11 cellular contexts compared by ENCODE assay signal in genomic region chr2:95024960-95025405, GRCh38. TPM values are rescaled to one million over a fixed set of nuclear protein-coding genes. Genes with fewer than 3 reads are reported as not detected.
DNase-seq lines count a peak whose midpoint lies in the region; ATAC-seq, FAIRE-seq and TF ChIP-seq lines count a peak whose summit lies in the region.
"Had no signal": no experiment of that assay in that cellular context is flagged by ENCODE, and none has a peak within 500 bp of the region (broad histone marks: within the 10 kb centered on the region; RNA-seq: fewer than 3 reads in every experiment).

No MANE protein-coding gene starts in this region.

- no peak for ATAC-seq in GM21515 (IDR thresholded peaks at IDR 0.05; ENCODE audit: unreplicated experiment)

- H3K4me3 Mint-ChIP-seq in nephron progenitor cell, result peak overlapping the region; percentile 54

- H4K20me1 ChIP-seq in BLaER1 treated with 17β-estradiol and CSF1 and Interleukin-3, amounts not matched to agents 10 nM and 100 nM, result peaks cover 0 to 41% (median 13%) of the 10 kb centered on the region in 11 experiments; a peak in 11 of 22 replicates

- H3K4me1 ChIP-seq in BLaER1 treated with 17β-estradiol and CSF1 and Interleukin-3, amounts not matched to agents 10 nM and 100 nM, result peaks cover 6 to 14% (median 12%) of the 10 kb centered on the region in 10 experiments; a peak in 13 of 20 replicates
- H3K4me1 ChIP-seq in ectodermal cell (ENCODE audit: control insufficient read depth, insufficient read depth, low read length), result peaks cover 8% of the 10 kb centered on the region

- H3K9me3 ChIP-seq in BLaER1 treated with 17β-estradiol and CSF1 and Interleukin-3, amounts not matched to agents 10 nM and 100 nM (replicated peaks in 1 of 11), result no peaks in the 10 kb centered on the region
- no peaks in the 10 kb centered on the region for H3K9me3 ChIP-seq in ectodermal cell (ENCODE audit: control insufficient read depth, low read length)

- no peaks in the 10 kb centered on the region for H3K36me3 Mint-ChIP-seq in nephron progenitor cell (ENCODE audit: low read depth)

- peaks cover 3% of the 10 kb centered on the region for H3K9me3 Mint-ChIP-seq in nephron progenitor cell

- CTCF ChIA-PET in GM10248 (lab: Yijun Ruan, JAX), result interaction anchor here (1.6 to 6.7 kb wide), 6 partner anchors 18 to 258 kb away, joined by 4 to 141 read pairs (median 54); no protein-coding TSS in a partner anchor

- H3K27me3 Mint-ChIP-seq in nephron progenitor cell (ENCODE audit: low read depth, poor library complexity), result peaks cover 86% of the 10 kb centered on the region

- H3K4me3 ChIP-seq in BLaER1 treated with 17β-estradiol and CSF1 and Interleukin-3, amounts not matched to agents 10 nM and 100 nM, result peak overlapping the region in 3 of 10 experiments; percentile 4 to 66 (median 51); a peak in 2 of 20 replicates
- H3K4me3 ChIP-seq in ectodermal cell (ENCODE audit: insufficient read depth, low read depth, low read length), result peak overlapping the region; percentile 16

- peak overlapping the region in 10 of 11 experiments; percentile 57 to 88 (median 80); a peak in 12 of 22 replicates for H3K4me2 ChIP-seq in BLaER1 treated with 17β-estradiol and CSF1 and Interleukin-3, amounts not matched to agents 10 nM and 100 nM

- H3K27ac ChIP-seq in BLaER1 treated with 17β-estradiol and CSF1 and Interleukin-3, amounts not matched to agents 10 nM and 100 nM, result no peak overlapping the region
- H3K27ac ChIP-seq in ectodermal cell (ENCODE audit: insufficient read depth, low read depth, low read length, poor library complexity, severe bottlenecking), result no peak overlapping the region

- peaks cover 53 to 73% (median 65%) of the 10 kb centered on the region in 11 experiments for H3K27me3 ChIP-seq in BLaER1 treated with 17β-estradiol and CSF1 and Interleukin-3, amounts not matched to agents 10 nM and 100 nM
- peaks cover 68% of the 10 kb centered on the region for H3K27me3 ChIP-seq in ectodermal cell (ENCODE audit: control insufficient read depth, insufficient read depth, low read length, poor library complexity, severe bottlenecking)

- H3K4me1 Mint-ChIP-seq in nephron progenitor cell, result peaks cover 25% of the 10 kb centered on the region

- no peak for FAIRE-seq in D721Med (lab: Jason Lieb, UNC)
- FAIRE-seq: G401.6 had no signal

- H3K36me3 ChIP-seq in BLaER1 treated with 17β-estradiol and CSF1 and Interleukin-3, amounts not matched to agents 10 nM and 100 nM, result no peaks in the 10 kb centered on the region
- H3K36me3 ChIP-seq in ectodermal cell (ENCODE audit: control insufficient read depth, insufficient read depth, low read length), result no peaks in the 10 kb centered on the region

- no peak overlapping the region for H3K9ac ChIP-seq in BLaER1 treated with 17β-estradiol and CSF1 and Interleukin-3, amounts not matched to agents 10 nM and 100 nM

- no peak for TF ChIP-seq CTCF in nephron progenitor cell (IDR thresholded peaks at IDR 0.05)
- no peak for TF ChIP-seq CTCF in D721Med (IDR thresholded peaks at IDR 0.05; ENCODE audit: insufficient read depth, missing control alignments)
- no peak for TF ChIP-seq CTCF in GM10248 (IDR thresholded peaks at IDR 0.05; ENCODE audit: control extremely low read depth, extremely low read depth, low read depth, missing control alignments)

- WGBS in ectodermal cell, 2 experiments, result 5% methylated on average over 30 of the region's 30 CpGs

- H3K27ac Mint-ChIP-seq in nephron progenitor cell, result no peak overlapping the region

- peak; percentile 54 for DNase-seq in NCI-H69 (lab: John Stamatoyannopoulos, UW)
- peak; percentile 41 for DNase-seq in nephron progenitor cell
- DNase-seq in D721Med (ENCODE audit: insufficient read length, low spot score), result no peak
- no peak for DNase-seq in GM10248 (ENCODE audit: extremely low spot score)
- DNase-seq in AML-193 (lab: John Stamatoyannopoulos, UW), result no peak
- DNase-seq: SIG-M5 had no signal

- POLR2A ChIA-PET in GM10248 (lab: Yijun Ruan, JAX), result no interaction called here

RNA-seq across cellular contexts. Expression of gene MAL, which starts 0.5 kb away (rescaled TPM):
- not detected for polyA plus RNA-seq in ectodermal cell (2013, experiment 1 of 4)
- polyA plus RNA-seq in ectodermal cell (2013, experiment 2 of 4), result 0.18 TPM
- 0.37 TPM for polyA plus RNA-seq in ectodermal cell (2013, experiment 3 of 4)
- 0.97 TPM for polyA plus RNA-seq in ectodermal cell (2013, experiment 4 of 4)
- polyA plus RNA-seq: neural cell had no signal

Comparison
In these comparisons a context has a peak if more than half of its experiments do, and no peak if none do; other contexts are left out.
1. DNase-seq: peak in NCI-H69 (single experiment) and nephron progenitor cell (single experiment); none in D721Med (single experiment), GM10248 (single experiment) and AML-193 (0 of 2).